ENCODE assay signal across 7 cellular contexts in the genomic region with DNA sequence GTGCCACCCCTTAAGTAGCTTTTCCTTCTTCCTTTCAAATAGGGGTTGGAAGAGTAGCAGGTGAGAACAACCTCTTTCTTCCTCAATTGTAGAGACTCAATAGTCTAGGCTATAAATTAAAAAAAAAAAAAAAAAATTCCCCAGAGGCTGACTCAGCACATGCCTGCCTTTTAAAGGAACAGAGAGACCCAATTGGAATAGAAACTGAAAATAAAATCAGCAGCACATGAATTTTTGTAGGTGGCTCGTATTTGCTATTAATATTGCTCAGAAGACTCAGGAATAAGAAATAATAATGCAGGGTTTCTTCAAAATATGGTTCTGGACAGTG. TPM values are rescaled to one million over a fixed set of nuclear protein-coding genes. Genes with fewer than 3 reads are reported as not detected.
DNase-seq lines count a peak whose midpoint lies in the region; FAIRE-seq and TF ChIP-seq lines count a peak whose summit lies in the region.

No MANE protein-coding gene starts in this region.

- H4K20me1 ChIP-seq in Loucy (ENCODE audit: insufficient read depth, low read length, poor library complexity, severe bottlenecking): peaks cover 97% of the 10 kb centered on the region

- peaks cover 66% of the 10 kb centered on the region for H3K4me1 Mint-ChIP-seq in MCF 10A (ENCODE audit: insufficient read depth, unreplicated experiment)

- H3K4me3 ChIP-seq in Loucy (ENCODE audit: low read length, poor library complexity, severe bottlenecking) (peak overlapping the region; percentile 61), mucosa of stomach (ENCODE audit: low read length) (no peak overlapping the region)

- H3K79me2 ChIP-seq in Loucy (ENCODE audit: insufficient read depth, low read length): peaks cover 91% of the 10 kb centered on the region

- POLR2A ChIA-PET in MCF 10A (lab: Yijun Ruan, JAX): interaction anchor here (0.6 to 17.9 kb wide), 12 partner anchors 8 to 87 kb away, joined by 3 to 313 read pairs (median 10); partner anchors contain the start of gene TOP1

- no peaks in the 10 kb centered on the region for H3K9me2 ChIP-seq in Loucy (replicated peaks; ENCODE audit: low read depth, low read length)

- no peak overlapping the region for H3K9ac ChIP-seq in Loucy (ENCODE audit: low read depth, low read length, poor library complexity, severe bottlenecking)
- peak overlapping the region; percentile 15 for H3K9ac ChIP-seq in mucosa of stomach (ENCODE audit: low read length)

- no peak for FAIRE-seq in GM19239 (lab: Jason Lieb, UNC)

- peak overlapping the region; percentile 78 for H3K4me2 ChIP-seq in Loucy (ENCODE audit: low read depth, low read length, poor library complexity, severe bottlenecking)

- no peaks in the 10 kb centered on the region for H3K27me3 ChIP-seq in Loucy (ENCODE audit: insufficient read depth, low read length, poor library complexity, severe bottlenecking)
- H3K27me3 ChIP-seq in mucosa of stomach (ENCODE audit: control insufficient read depth, insufficient read depth, low read length): no peaks in the 10 kb centered on the region

- no peaks in the 10 kb centered on the region for H3K9me3 ChIP-seq in Loucy (ENCODE audit: insufficient read depth, low read depth, low read length)
- no peaks in the 10 kb centered on the region for H3K9me3 ChIP-seq in mucosa of stomach (ENCODE audit: control insufficient read depth, low read length)

- H3K4me1 ChIP-seq in Loucy (ENCODE audit: insufficient read depth, low read length, poor library complexity, severe bottlenecking) (peaks cover 44% of the 10 kb centered on the region), mucosa of stomach (ENCODE audit: control insufficient read depth, insufficient read depth, low read length) (peaks cover 33% of the 10 kb centered on the region)

- 0 out of 2 replicates have a peak, but pooled peaks cover 5% of the 10 kb centered on the region for H3F3A ChIP-seq in Loucy (ENCODE audit: low read depth)

- no peaks in the 10 kb centered on the region for H3K9me3 Mint-ChIP-seq in MCF 10A (ENCODE audit: unreplicated experiment)

- CTCF ChIA-PET in MCF 10A (lab: Yijun Ruan, JAX): interaction anchor here (0.6 to 11.4 kb wide), 11 partner anchors 10 to 292 kb away, joined by 3 to 88 read pairs (median 4); partner anchors contain the start of gene LPIN3

- peak overlapping the region; percentile 73 for H3K4me3 Mint-ChIP-seq in MCF 10A (ENCODE audit: unreplicated experiment)

- BruUV-seq in MCF 10A (replicated peaks; lab: Mats Ljungman, UMichigan): no TSS peak

- peak overlapping the region; percentile 5 for H3K27ac Mint-ChIP-seq in MCF 10A (ENCODE audit: low read depth, unreplicated experiment)

- intact Hi-C loops in MCF 10A (cut with micrococcal nuclease): loop anchor here (5.0 kb wide), 1 partner anchor 56 kb away; no protein-coding TSS in a partner anchor

- DNase-seq in GM19239 (ENCODE audit: insufficient read length, low spot score): peak; percentile 29
- peak; percentile 39 for DNase-seq in MCF 10A (ENCODE audit: unreplicated experiment)
- no peak for DNase-seq in activated effector memory CD4-positive, alpha-beta T cell treated with Interleukin-2 at 50 U/mL for 16 hours
- DNase-seq in NCI-H526 treated with DMSO at 0.1 percent for 48 hours (lab: John Stamatoyannopoulos, UW): no peak
- DNase-seq in DMS153 (lab: John Stamatoyannopoulos, UW): no peak

- H3K27me3 Mint-ChIP-seq in MCF 10A (ENCODE audit: insufficient read depth, unreplicated experiment): no peaks in the 10 kb centered on the region

- H2AFZ ChIP-seq in Loucy (ENCODE audit: low read length): no peak overlapping the region

- TF ChIP-seq CTCF in Loucy (conservative IDR thresholded peaks at IDR 0.05; ENCODE audit: low read length): no peak
- TF ChIP-seq CTCF in MCF 10A (IDR thresholded peaks at IDR 0.05; ENCODE audit: unreplicated experiment): no peak

- H3K36me3 Mint-ChIP-seq in MCF 10A (ENCODE audit: insufficient read depth, unreplicated experiment): peaks cover 9% of the 10 kb centered on the region

- H3K36me3 ChIP-seq in Loucy (ENCODE audit: insufficient read depth, low read length) (no peaks in the 10 kb centered on the region), mucosa of stomach (ENCODE audit: control insufficient read depth, insufficient read depth, low read length) (no peaks in the 10 kb centered on the region)

RNA-seq across cellular contexts. Expression of gene TOP1, which starts 19.3 kb away (rescaled TPM):
- total RNA-seq in MCF 10A (2022): 141 and 174 TPM in 2 replicates

Comparison
In these comparisons a context has a peak if more than half of its experiments do, and no peak if none do; other contexts are left out.
1. DNase-seq: peak in GM19239 (single experiment) and MCF 10A (single experiment); none in activated effector memory CD4-positive, alpha-beta T cell treated with Interleukin-2 at 50 U/mL for 16 hours (single experiment), NCI-H526 treated with DMSO at 0.1 percent for 48 hours (single experiment) and DMS153 (single experiment).